27 cellular contexts compared by ENCODE assay signal in the genomic region with DNA sequence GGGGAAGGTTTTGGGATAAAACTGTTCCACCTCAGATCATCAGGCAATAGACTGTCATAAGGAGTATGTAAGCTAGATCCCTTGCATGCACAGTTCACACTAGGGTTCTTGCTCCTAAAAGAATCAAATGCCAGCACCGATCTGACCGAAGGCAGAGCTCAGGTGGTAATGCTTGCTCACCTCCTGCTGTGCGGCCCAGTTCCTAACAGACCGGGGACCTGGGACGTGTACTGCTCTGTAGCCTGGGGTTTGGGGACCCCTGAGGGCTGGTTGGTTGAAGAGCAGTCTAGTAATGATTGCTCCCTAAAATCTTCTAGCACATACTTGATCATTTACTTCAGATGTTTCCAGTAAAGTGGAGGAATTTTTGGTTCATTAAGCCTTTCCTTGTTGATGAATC.
"Had no signal": no experiment of that assay in that cellular context is flagged by ENCODE, and none has a peak within 500 bp of the region (broad histone marks: within the 10 kb centered on the region; RNA-seq: fewer than 3 reads in every experiment).

No MANE protein-coding gene starts in this region.

- H3K27me3 ChIP-seq: dorsolateral prefrontal cortex, esophagus squamous epithelium, gastrocnemius medialis, heart left ventricle, hepatocyte, left lung had no signal

- H3K4me2 ChIP-seq: hepatocyte had no signal

- H3K79me2 ChIP-seq: hepatocyte had no signal

- H3K4me1 Mint-ChIP-seq: naive B cell had no signal

- H2AFZ ChIP-seq: hepatocyte had no signal

- H3K9me3 ChIP-seq: esophagus squamous epithelium, gastrocnemius medialis, left lung, lower lobe of right lung, mucosa of descending colon had no signal

- H3K27ac Mint-ChIP-seq: mesothelial cell of epicardium had no signal

- H3K4me1 ChIP-seq: esophagus squamous epithelium, gastrocnemius medialis, heart left ventricle, left lung, lower lobe of right lung had no signal

- FAIRE-seq: colon, endometrium, islet of Langerhans, keratinocyte had no signal

- H3K4me3 Mint-ChIP-seq: mesothelial cell of epicardium, naive B cell had no signal

- H3K27me3 Mint-ChIP-seq: naive B cell had no signal

- ATAC-seq: esophagus mucosa, gastrocnemius medialis, heart left ventricle, left cardiac atrium, left lung, left ventricle myocardium superior, lower lobe of right lung, mucosa of descending colon had no signal

- H3K27ac ChIP-seq: coronary artery, dorsolateral prefrontal cortex, epithelial cell of prostate, esophagus squamous epithelium, gastrocnemius medialis, heart left ventricle, hepatocyte, left lung, lower lobe of right lung had no signal

- H3K36me3 ChIP-seq: esophagus squamous epithelium, gastrocnemius medialis, heart left ventricle, left lung, lower lobe of right lung had no signal

- DNase-seq: dermis blood vessel endothelial cell; dorsolateral prefrontal cortex; effector CD4-positive, alpha-beta T cell; effector memory CD4-positive, alpha-beta T cell; erythroblast; esophagus squamous epithelium; foreskin fibroblast; foreskin melanocyte; gastrocnemius medialis; heart left ventricle; hypothalamus; left cardiac atrium; left lung; left ventricle myocardium superior; lower lobe of right lung; mesenchymal stem cell; naive B cell had no signal

- H3K36me3 Mint-ChIP-seq: mesothelial cell of epicardium, naive B cell had no signal

- H3K4me3 ChIP-seq: coronary artery, dorsolateral prefrontal cortex, esophagus squamous epithelium, gastrocnemius medialis, heart left ventricle, hepatocyte, left lung, lower lobe of right lung, mucosa of descending colon had no signal
